8 cellular contexts compared by ENCODE assay signal in the genomic region with DNA sequence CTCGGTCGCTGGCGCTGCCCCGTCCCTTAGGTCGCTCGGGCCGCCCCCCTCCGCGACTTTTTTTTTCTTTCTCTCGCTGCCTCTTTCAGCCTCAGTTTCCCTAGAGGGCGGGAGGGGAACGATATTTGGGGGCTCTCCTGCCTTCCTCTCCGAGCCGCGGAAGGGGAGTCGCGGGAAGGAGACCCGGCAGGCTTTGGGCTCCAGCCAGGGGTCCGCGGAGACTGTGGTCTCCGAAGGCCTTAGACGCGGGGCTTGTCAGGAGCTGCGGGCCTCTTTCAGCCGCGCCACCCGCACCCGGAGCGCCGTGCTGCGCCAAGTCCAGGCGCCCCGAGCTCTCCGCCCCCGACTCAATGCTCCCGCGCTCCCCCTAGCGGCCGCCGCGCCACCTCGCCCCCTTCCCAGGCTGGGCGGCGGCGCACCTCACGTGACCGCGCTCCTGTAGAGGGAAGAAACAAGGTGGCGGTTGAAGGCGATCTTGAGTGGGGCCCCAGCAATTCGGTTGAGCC. TPM values are rescaled to one million over a fixed set of nuclear protein-coding genes. Genes with fewer than 3 reads are reported as not detected.
DNase-seq lines count a peak whose midpoint lies in the region.

A gene (plus strand): TSS at position 427 of the 506 bp plus-strand sequence. CDS start 14,010 bp downstream, outside the sequence.

- no peaks in the 10 kb centered on the region for H3K9me3 ChIP-seq in MG63

- in situ Hi-C loops in SK-MEL-5 (cut with HindIII; ENCODE audit: low pct_unique_long_range_greater_than_20kb, low sequenced_read_pairs): no loop called here

- DNase-seq in EL (peak; percentile 80), H4 (ENCODE audit: low spot score) (peak; percentile 72), MG63 (peak; percentile 83), SK-MEL-5 (ENCODE audit: low read depth, low spot score) (peak; percentile 78), germinal center (ENCODE audit: low spot score) (peak; percentile 88), occipital lobe (lab: John Stamatoyannopoulos, UW) (peak; percentile 78), superior temporal gyrus (ENCODE audit: extremely low spot score) (peak; percentile 87)
- peak; percentile 91 for DNase-seq in activated naive CD4-positive, alpha-beta T cell treated with Interleukin-2 at 50 U/mL for 16 hours

- H3K27me3 ChIP-seq in MG63: no peaks in the 10 kb centered on the region

- 0 out of 2 replicates have a peak, but pooled peaks cover 3% of the 10 kb centered on the region for H3K36me3 ChIP-seq in MG63

- peak within 1 kb of the TSS; percentile 69 for H3K4me3 ChIP-seq in MG63

RNA-seq across cellular contexts. Expression of the gene that starts here (rescaled TPM):
- total RNA-seq in H4 (2014; rRNA removed; shearing (Covaris generic)): 1.4 and 7.9 TPM in 2 replicates
- total RNA-seq in MG63 (2014; rRNA removed; shearing (Covaris generic); ENCODE audit: low replicate concordance): 1.8 and 3.3 TPM in 2 replicates
- 9.4 and 11.8 TPM in 2 replicates for total RNA-seq in SK-MEL-5 (2014; rRNA removed; shearing (Covaris generic))
- polyA plus RNA-seq in SK-MEL-5 (2015; cell fraction: cytosol; rRNA removed): 4.5 and 10.9 TPM in 2 replicates
- 37.5 and 51.5 TPM in 2 replicates for polyA plus RNA-seq in SK-MEL-5 (2015; cell fraction: nucleus; rRNA removed)
- total RNA-seq in occipital lobe: 79.5 TPM

Comparison
In these comparisons a context has a peak if more than half of its experiments do, and no peak if none do; other contexts are left out.
1. Peak in every context shown above with its lines: DNase-seq and H3K4me3 ChIP-seq.